In the genomic region with DNA sequence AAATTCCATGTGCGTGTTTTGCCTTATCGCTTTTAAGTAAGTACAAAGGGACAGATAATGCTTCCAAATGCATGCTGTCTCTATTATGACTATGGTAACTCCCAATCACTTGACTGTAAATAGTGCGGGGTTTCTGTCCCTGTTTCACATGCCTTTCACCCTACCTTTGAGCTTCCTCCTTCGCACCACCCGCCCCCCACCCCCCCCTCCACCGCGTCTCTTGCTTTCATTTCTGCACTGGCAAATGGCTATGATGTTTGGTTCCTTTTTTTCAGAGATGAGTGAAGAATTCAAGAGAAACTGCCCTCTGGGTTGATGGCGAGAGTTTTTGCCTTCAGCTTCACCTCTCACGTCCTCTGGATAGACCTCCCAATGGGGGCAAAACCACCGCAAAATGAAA, we compare ENCODE assay signal across 9 cellular contexts. TPM values are rescaled to one million over a fixed set of nuclear protein-coding genes. Genes with fewer than 3 reads are reported as not detected.
DNase-seq lines count a peak whose midpoint lies in the region; ATAC-seq and TF ChIP-seq lines count a peak whose summit lies in the region.
"Had no signal": no experiment of that assay in that cellular context is flagged by ENCODE, and none has a peak within 500 bp of the region (broad histone marks: within the 10 kb centered on the region; RNA-seq: fewer than 3 reads in every experiment).

No MANE protein-coding gene starts in this region.

- no peak overlapping the region for H2AK9ac ChIP-seq in IMR-90 (replicated peaks; ENCODE audit: low read depth, low read length, poor library complexity)

- H3K9me3 Mint-ChIP-seq in brain, result peaks cover 2 to 14% (median 10%) of the 10 kb centered on the region in 5 experiments

- intact Hi-C loops in IMR-90 (cut with micrococcal nuclease), result no loop called here

- H3K4me1 ChIP-seq in IMR-90 (ENCODE audit: control insufficient read depth, insufficient read depth, low read length) (peaks cover 2% of the 10 kb centered on the region; the same call in 1 of the 2 replicates), smooth muscle cell (ENCODE audit: low read depth) (no peaks in the 10 kb centered on the region)

- H3K79me1 ChIP-seq in IMR-90 (ENCODE audit: low read depth in 1 of 2, low read length in 2 of 2), result no peaks in the 10 kb centered on the region

- H3K4me3 ChIP-seq in IMR-90 (ENCODE audit: insufficient read depth, low read depth, low read length) (peak overlapping the region; percentile 49), retinal pigment epithelial cell (ENCODE audit: low read length) (peak overlapping the region; percentile 41), coronary artery (no peak overlapping the region), smooth muscle cell (no peak overlapping the region)

- no peak for TF ChIP-seq RAD21 in IMR-90 (IDR thresholded peaks at IDR 0.05; ENCODE audit: low read length)

- 0% methylated on average over 1 of the region's 10 CpGs; no CpG with 5 or more reads in 1 of the 2 experiments for WGBS in IMR-90 (ENCODE audit: extremely low coverage in 2 of 2, insufficient read length in 1 of 2), 2 experiments
- WGBS in smooth muscle cell (ENCODE audit: low lambda C conversion rate), result 96% methylated on average over 10 of the region's 10 CpGs

- 0 out of 2 replicates have a peak overlapping the region, but pooled peaks have one; percentile 21 for H3K14ac ChIP-seq in IMR-90 (replicated peaks; ENCODE audit: low read depth, low read length)

- H3K23ac ChIP-seq in IMR-90 (ENCODE audit: low read depth, low read length), result no peak overlapping the region

- H3K79me2 ChIP-seq in smooth muscle cell (ENCODE audit: low read depth), result no peaks in the 10 kb centered on the region

- no peak overlapping the region for H4K5ac ChIP-seq in IMR-90 (ENCODE audit: low read depth, low read length)

- no peaks in the 10 kb centered on the region for H3K36me3 Mint-ChIP-seq in brain

- H3K27ac ChIP-seq in IMR-90 (ENCODE audit: insufficient read depth, low read length), result no peak overlapping the region
- H3K27ac ChIP-seq in coronary artery, result no peak overlapping the region
- H3K27ac ChIP-seq in smooth muscle cell (ENCODE audit: low read depth), result no peak overlapping the region

- no peak overlapping the region for H4K8ac ChIP-seq in IMR-90 (ENCODE audit: low read depth in 2 of 2, low read length in 2 of 2)

- H2BK15ac ChIP-seq in IMR-90 (ENCODE audit: low read depth, low read length), result no peak overlapping the region

- H2BK20ac ChIP-seq in IMR-90 (ENCODE audit: low read depth, low read length), result no peak overlapping the region

- ATAC-seq in IMR-90 (ENCODE audit: low read depth), result peak; percentile 21; the same call in 1 of the 2 replicates

- DNase-seq in GM13976 (ENCODE audit: low spot score) (peak; percentile 55), IMR-90 (no peak), retinal pigment epithelial cell (ENCODE audit: low read depth) (no peak), coronary artery (ENCODE audit: low spot score) (no peak), amniotic stem cell (lab: John Stamatoyannopoulos, UW) (no peak), smooth muscle cell (lab: John Stamatoyannopoulos, UW; ENCODE audit: unreplicated experiment) (no peak), NCI-H524 (lab: John Stamatoyannopoulos, UW) (no peak)

- no peaks in the 10 kb centered on the region for H3K36me3 ChIP-seq in IMR-90 (ENCODE audit: control insufficient read depth, insufficient read depth, low read length)
- H3K36me3 ChIP-seq in smooth muscle cell (ENCODE audit: low read depth), result no peaks in the 10 kb centered on the region

- H4K20me1 ChIP-seq in IMR-90 (ENCODE audit: insufficient read depth, low read length) (no peaks in the 10 kb centered on the region), smooth muscle cell (ENCODE audit: low read depth) (no peaks in the 10 kb centered on the region)

- H3K9me1 ChIP-seq in IMR-90 (ENCODE audit: insufficient read depth, low read length), result no peaks in the 10 kb centered on the region

- H3F3A ChIP-seq in smooth muscle cell (ENCODE audit: low read depth), result no peaks in the 10 kb centered on the region

- no peak overlapping the region for H3K56ac ChIP-seq in IMR-90 (ENCODE audit: extremely low read depth, insufficient read depth, low read length)

- H3K4me3 Mint-ChIP-seq in brain, result peak overlapping the region in 4 of 5 experiments; percentile 4 to 49 (median 15)

- CTCF ChIA-PET in IMR-90 (lab: Yijun Ruan, JAX), result interaction anchor here (0.5 to 0.6 kb wide), 2 partner anchors 36 to 90 kb away, joined by 3 to 4 read pairs; no protein-coding TSS in a partner anchor

- H2AFZ ChIP-seq in IMR-90 (replicated peaks; ENCODE audit: low read length, poor library complexity) (peak overlapping the region; percentile 72), smooth muscle cell (ENCODE audit: low read depth) (no peak overlapping the region)

- peaks cover 19% of the 10 kb centered on the region for H3K4me1 Mint-ChIP-seq in brain

- POLR2A ChIA-PET in IMR-90 (lab: Charles Lee; ENCODE audit: unreplicated experiment), result no interaction called here

- H3K4me2 ChIP-seq in IMR-90 (ENCODE audit: low read depth, low read length), result peak overlapping the region; percentile 91
- no peak overlapping the region for H3K4me2 ChIP-seq in smooth muscle cell

- no peak overlapping the region for H2BK120ac ChIP-seq in IMR-90 (ENCODE audit: low read depth, low read length)

- H3K9ac ChIP-seq in IMR-90 (ENCODE audit: low read depth, low read length) (peak overlapping the region; percentile 54), smooth muscle cell (ENCODE audit: low read depth) (no peak overlapping the region)

- peak overlapping the region in 3 of 5 experiments; percentile 7 to 69 (median 35) for H3K27ac Mint-ChIP-seq in brain

- no peak for TF ChIP-seq POLR2A in IMR-90 (IDR thresholded peaks at IDR 0.05; ENCODE audit: low read depth, low read length)

- no peak overlapping the region for H2AK5ac ChIP-seq in IMR-90 (ENCODE audit: low read depth, low read length)

- no peak overlapping the region for H3K4ac ChIP-seq in IMR-90 (ENCODE audit: low read depth, low read length)

- TF ChIP-seq CTCF in GM13976 (IDR thresholded peaks at IDR 0.05; ENCODE audit: borderline replicate concordance, control extremely low read depth, extremely low read depth, insufficient read depth, missing control alignments) (no peak), IMR-90 (conservative IDR thresholded peaks at IDR 0.05; ENCODE audit: low read depth, low read length) (no peak), brain (conservative IDR thresholded peaks at IDR 0.05) (no peak), retinal pigment epithelial cell (conservative IDR thresholded peaks at IDR 0.05; ENCODE audit: low read depth, low read length) (no peak), coronary artery (IDR thresholded peaks at IDR 0.05) (no peak), smooth muscle cell (IDR thresholded peaks at IDR 0.05; ENCODE audit: borderline replicate concordance, insufficient read depth, poor library complexity, severe bottlenecking) (no peak)

- H3K9me3 ChIP-seq in IMR-90 (ENCODE audit: control insufficient read depth, insufficient read depth, low read length) (no peaks in the 10 kb centered on the region), smooth muscle cell (replicated peaks; ENCODE audit: low read depth) (no peaks in the 10 kb centered on the region)

- no TSS peak for BruUV-seq in IMR-90 (replicated peaks; lab: Mats Ljungman, UMichigan)

- no peak overlapping the region for H4K91ac ChIP-seq in IMR-90 (ENCODE audit: insufficient read depth, low read depth, low read length)

- H3K27me3 ChIP-seq in IMR-90 (ENCODE audit: control insufficient read depth, insufficient read depth, low read length) (peaks cover 7% of the 10 kb centered on the region; the same call in 1 of the 2 replicates), smooth muscle cell (ENCODE audit: low read depth) (no peaks in the 10 kb centered on the region)

- no peak overlapping the region for H2BK5ac ChIP-seq in IMR-90 (ENCODE audit: low read depth, low read length, poor library complexity, severe bottlenecking)

- peaks cover 4% of the 10 kb centered on the region for H3K27me3 Mint-ChIP-seq in brain

- H3K18ac ChIP-seq in IMR-90 (ENCODE audit: low read depth, low read length), result no peak overlapping the region; the same call in 1 of the 2 replicates

- in situ Hi-C loops in GM13976 (cut with MboI; ENCODE audit: low sequenced_read_pairs, unreplicated experiment), result no loop called here
- in situ Hi-C loops in IMR-90 (cut with MboI; ENCODE audit: low sequenced_read_pairs), result no loop called here

- dilution Hi-C loops in IMR-90 (cut with HindIII; ENCODE audit: low sequenced_read_pairs, unreplicated experiment), result no loop called here

TF ChIP-seq in IMR-90, 13 proteins besides CTCF, POLR2A, EP300 and RAD21 (continues in another document):
- TF ChIP-seq MAFK (IDR thresholded peaks at IDR 0.05; ENCODE audit: low read depth, low read length) (no peak), MAZ (IDR thresholded peaks at IDR 0.05; ENCODE audit: borderline replicate concordance, low read depth, low read length) (no peak), MXI1 (IDR thresholded peaks at IDR 0.05; ENCODE audit: borderline replicate concordance, low read depth, low read length) (no peak), RFX5 (IDR thresholded peaks at IDR 0.05; ENCODE audit: low read depth, low read length) (no peak), SMC3 (IDR thresholded peaks at IDR 0.05; ENCODE audit: low read depth, low read length) (no peak), NFE2L2 (IDR thresholded peaks at IDR 0.05; ENCODE audit: low read depth, low read length) (no peak), RCOR1 (IDR thresholded peaks at IDR 0.05; ENCODE audit: insufficient replicate concordance, low read length) (no peak)
- TF ChIP-seq, protein P1, sequence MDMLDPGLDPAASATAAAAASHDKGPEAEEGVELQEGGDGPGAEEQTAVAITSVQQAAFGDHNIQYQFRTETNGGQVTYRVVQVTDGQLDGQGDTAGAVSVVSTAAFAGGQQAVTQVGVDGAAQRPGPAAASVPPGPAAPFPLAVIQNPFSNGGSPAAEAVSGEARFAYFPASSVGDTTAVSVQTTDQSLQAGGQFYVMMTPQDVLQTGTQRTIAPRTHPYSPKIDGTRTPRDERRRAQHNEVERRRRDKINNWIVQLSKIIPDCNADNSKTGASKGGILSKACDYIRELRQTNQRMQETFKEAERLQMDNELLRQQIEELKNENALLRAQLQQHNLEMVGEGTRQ (IDR thresholded peaks at IDR 0.05; ENCODE audit: low read depth, low read length), result no peak
- TF ChIP-seq, protein P2, sequence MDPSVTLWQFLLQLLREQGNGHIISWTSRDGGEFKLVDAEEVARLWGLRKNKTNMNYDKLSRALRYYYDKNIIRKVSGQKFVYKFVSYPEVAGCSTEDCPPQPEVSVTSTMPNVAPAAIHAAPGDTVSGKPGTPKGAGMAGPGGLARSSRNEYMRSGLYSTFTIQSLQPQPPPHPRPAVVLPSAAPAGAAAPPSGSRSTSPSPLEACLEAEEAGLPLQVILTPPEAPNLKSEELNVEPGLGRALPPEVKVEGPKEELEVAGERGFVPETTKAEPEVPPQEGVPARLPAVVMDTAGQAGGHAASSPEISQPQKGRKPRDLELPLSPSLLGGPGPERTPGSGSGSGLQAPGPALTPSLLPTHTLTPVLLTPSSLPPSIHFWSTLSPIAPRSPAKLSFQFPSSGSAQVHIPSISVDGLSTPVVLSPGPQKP (IDR thresholded peaks at IDR 0.05; ENCODE audit: borderline replicate concordance, low read depth, low read length), result no peak

RNA-seq across cellular contexts. Expression of a gene that starts 25.0 kb away (rescaled TPM):
- total RNA-seq in IMR-90 (2012; rRNA removed), result not detected in 2 replicates
- not detected in 2 replicates for polyA plus RNA-seq in IMR-90 (2012; rRNA removed)
- polyA plus RNA-seq in IMR-90 (2012; cell fraction: cytosol; rRNA removed), result not detected in 2 replicates
- not detected in 2 replicates for polyA plus RNA-seq in IMR-90 (2012; cell fraction: nucleus; rRNA removed; ENCODE audit: low replicate concordance)
- polyA plus RNA-seq in brain (ENCODE audit: insufficient read depth, low read depth, low replicate concordance), result not detected
- not detected in 2 replicates for total RNA-seq in smooth muscle cell
- polyA plus RNA-seq in smooth muscle cell, result not detected in 2 replicates
- polyA plus RNA-seq: adipose tissue had no signal

Comparison
In these comparisons a context has a peak if more than half of its experiments do, and no peak if none do; other contexts are left out.
1. H3K4me3 ChIP-seq: peak in IMR-90 (single experiment) and retinal pigment epithelial cell (single experiment); none in coronary artery (single experiment) and smooth muscle cell (single experiment).